Comparison of ENCODE assay signal across 2 cellular contexts in genomic region chr2:112630268-112630667, GRCh38.
TF ChIP-seq lines count a peak whose summit lies in the region.

No MANE protein-coding gene starts in this region.

TF ChIP-seq in SK-N-SH, 30 proteins besides CTCF, POLR2A, EP300 and RAD21 (continued from another document):
- TF ChIP-seq TAF1 (IDR thresholded peaks at IDR 0.05; ENCODE audit: borderline replicate concordance, low read depth, low read length) (no peak), NRF1 (IDR thresholded peaks at IDR 0.05; ENCODE audit: low read depth, low read length) (no peak), MXI1 (IDR thresholded peaks at IDR 0.05; ENCODE audit: low read depth, low read length) (no peak), NFIC (IDR thresholded peaks at IDR 0.05; ENCODE audit: borderline replicate concordance) (no peak)

TF ChIP-seq in SK-N-SH treated with all-trans-retinoic acid at 6 μM for 48 hours, 23 proteins besides CTCF, POLR2A, EP300 and RAD21 (continued from another document):
- TF ChIP-seq POU6F1 (CRISPR knock-in tag; IDR thresholded peaks at IDR 0.05; ENCODE audit: borderline replicate concordance, low read depth) (no peak), CSDC2 (CRISPR knock-in tag; IDR thresholded peaks at IDR 0.05) (no peak), ISL1 (CRISPR knock-in tag; IDR thresholded peaks at IDR 0.05) (no peak), ESRRG (CRISPR knock-in tag; IDR thresholded peaks at IDR 0.05) (no peak), OSR1 (CRISPR knock-in tag; IDR thresholded peaks at IDR 0.05) (no peak)
